ENCODE assay signal across 24 cellular contexts in genomic region chr6:116562614-116563013, GRCh38. TPM values are rescaled to one million over a fixed set of nuclear protein-coding genes. Genes with fewer than 3 reads are reported as not detected.
DNase-seq lines count a peak whose midpoint lies in the region; FAIRE-seq and TF ChIP-seq lines count a peak whose summit lies in the region.
"Had no signal": no experiment of that assay in that cellular context is flagged by ENCODE, and none has a peak within 500 bp of the region (broad histone marks: within the 10 kb centered on the region; RNA-seq: fewer than 3 reads in every experiment).

No MANE protein-coding gene starts in this region.

- FAIRE-seq in astrocyte (lab: Jason Lieb, UNC): no peak

- no peaks in the 10 kb centered on the region for H3K36me3 Mint-ChIP-seq in astrocyte (ENCODE audit: low read depth, unreplicated experiment)
- H3K36me3 Mint-ChIP-seq: CD8-positive, alpha-beta T cell had no signal

- peaks cover 3% of the 10 kb centered on the region for H3K27me3 Mint-ChIP-seq in astrocyte (ENCODE audit: low read depth, unreplicated experiment)

- H3K4me3 ChIP-seq in astrocyte (ENCODE audit: insufficient read depth, low read depth, low read length): no peak overlapping the region
- H3K4me3 ChIP-seq in smooth muscle cell: no peak overlapping the region
- no peak overlapping the region for H3K4me3 ChIP-seq in uterus
- H3K4me3 ChIP-seq: GM23338, mucosa of descending colon, tibial nerve had no signal

- H3K4me2 ChIP-seq in astrocyte (ENCODE audit: low read length) (no peak overlapping the region), smooth muscle cell (peak overlapping the region; percentile 41)
- H3K4me2 ChIP-seq: GM23338 had no signal

- no peak for TF ChIP-seq POLR2A in uterus (IDR thresholded peaks at IDR 0.05)

- no peak for TF ChIP-seq CTCF in astrocyte (IDR thresholded peaks at IDR 0.05; ENCODE audit: insufficient read depth, low read depth, low read length)
- TF ChIP-seq CTCF in smooth muscle cell (IDR thresholded peaks at IDR 0.05; ENCODE audit: borderline replicate concordance, insufficient read depth, poor library complexity, severe bottlenecking): no peak
- TF ChIP-seq CTCF in uterus (IDR thresholded peaks at IDR 0.05): no peak

- no peaks in the 10 kb centered on the region for H3K27me3 ChIP-seq in astrocyte (ENCODE audit: insufficient read depth, low read length)
- H3K27me3 ChIP-seq in smooth muscle cell (ENCODE audit: low read depth): no peaks in the 10 kb centered on the region
- H3K27me3 ChIP-seq in uterus: no peaks in the 10 kb centered on the region
- H3K27me3 ChIP-seq: tibial nerve had no signal

- H3K79me2 ChIP-seq in astrocyte (ENCODE audit: insufficient read depth, low read length) (no peaks in the 10 kb centered on the region), smooth muscle cell (ENCODE audit: low read depth) (no peaks in the 10 kb centered on the region)

- H3K9me3 ChIP-seq in astrocyte (ENCODE audit: insufficient read depth, low read depth, low read length): no peaks in the 10 kb centered on the region
- no peaks in the 10 kb centered on the region for H3K9me3 ChIP-seq in smooth muscle cell (replicated peaks; ENCODE audit: low read depth)
- H3K9me3 ChIP-seq in uterus: no peaks in the 10 kb centered on the region
- H3K9me3 ChIP-seq: mucosa of descending colon, tibial nerve had no signal

- DNase-seq in astrocyte (ENCODE audit: low read depth) (no peak), left kidney (ENCODE audit: low read depth, low spot score) (peak; percentile 15), smooth muscle cell (lab: John Stamatoyannopoulos, UW; ENCODE audit: unreplicated experiment) (no peak), NOMO-1 treated with DMSO at 0.1 percent for 48 hours (lab: John Stamatoyannopoulos, UW; ENCODE audit: unreplicated experiment) (no peak), uterus (no peak)
- DNase-seq: activated naive CD4-positive, alpha-beta T cell treated with anti-CD3 and anti-CD28 coated beads for 36 hours; activated T-cell treated with anti-CD3 and anti-CD28 coated beads, Interleukin-2, amount 50 U/mL, for 4 hours; anterior cingulate cortex; CD8-positive, alpha-beta T cell; DMS79 treated with DMSO at 0.1 percent for 48 hours; left cardiac atrium; mucosa of descending colon; NCI-H1417 treated with DMSO at 0.1 percent for 48 hours; NCI-H524 treated with DMSO at 0.1 percent for 48 hours; stimulated activated CD4-positive, alpha-beta T cell treated with anti-CD3 and anti-CD28 coated beads, Interleukin-4, amount 100 ng/mL, for 1 hour had no signal

- H3K27ac ChIP-seq in astrocyte (ENCODE audit: low read depth, low read length) (no peak overlapping the region), smooth muscle cell (ENCODE audit: low read depth) (no peak overlapping the region), uterus (no peak overlapping the region)
- H3K27ac ChIP-seq: HL-60, tibial nerve had no signal

- no peaks in the 10 kb centered on the region for H3F3A ChIP-seq in smooth muscle cell (ENCODE audit: low read depth)

- no peak overlapping the region for H3K4me3 Mint-ChIP-seq in astrocyte (ENCODE audit: unreplicated experiment)
- H3K4me3 Mint-ChIP-seq: activated naive CD4-positive, alpha-beta T cell treated with anti-CD3 and anti-CD28 coated beads for 36 hours; activated T-cell treated with anti-CD3 and anti-CD28 coated beads, Interleukin-2, amount 50 U/mL, for 4 hours; CD8-positive, alpha-beta T cell; central memory CD8-positive, alpha-beta T cell; GM23338; neural crest cell; stimulated activated naive CD8-positive, alpha-beta T cell treated with anti-CD3 and anti-CD28 coated beads, Interleukin-15, Interleukin-2, amounts not matched to agents 100 ng/mL and 50 ng/mL, for 24 hours had no signal

- H4K20me1 ChIP-seq in astrocyte (ENCODE audit: insufficient read depth, low read length) (no peaks in the 10 kb centered on the region), smooth muscle cell (ENCODE audit: low read depth) (no peaks in the 10 kb centered on the region)

- H2AFZ ChIP-seq in astrocyte (ENCODE audit: low read depth, low read length): peak overlapping the region; percentile 3
- peak overlapping the region; percentile 84 for H2AFZ ChIP-seq in smooth muscle cell (ENCODE audit: low read depth)
- H2AFZ ChIP-seq: GM23338 had no signal

- no peaks in the 10 kb centered on the region for H3K9me3 Mint-ChIP-seq in astrocyte (ENCODE audit: unreplicated experiment)
- H3K9me3 Mint-ChIP-seq: activated naive CD4-positive, alpha-beta T cell treated with anti-CD3 and anti-CD28 coated beads for 36 hours; activated T-cell treated with anti-CD3 and anti-CD28 coated beads, Interleukin-2, amount 50 U/mL, for 4 hours; CD8-positive, alpha-beta T cell; central memory CD8-positive, alpha-beta T cell; GM23338; neural crest cell; stimulated activated naive CD8-positive, alpha-beta T cell treated with anti-CD3 and anti-CD28 coated beads, Interleukin-15, Interleukin-2, amounts not matched to agents 100 ng/mL and 50 ng/mL, for 24 hours had no signal

- H3K4me1 Mint-ChIP-seq in astrocyte (ENCODE audit: low read depth, unreplicated experiment): peaks cover 8% of the 10 kb centered on the region
- H3K4me1 Mint-ChIP-seq: central memory CD8-positive, alpha-beta T cell; neural crest cell had no signal

- WGBS in smooth muscle cell (ENCODE audit: low lambda C conversion rate): 24% methylated on average over 3 of the region's 3 CpGs

- no peak overlapping the region for H3K9ac ChIP-seq in astrocyte (ENCODE audit: low read length)
- H3K9ac ChIP-seq in smooth muscle cell (ENCODE audit: low read depth): no peak overlapping the region

- peak overlapping the region; percentile 61 for H3K27ac Mint-ChIP-seq in astrocyte (ENCODE audit: unreplicated experiment)
- H3K27ac Mint-ChIP-seq: activated naive CD4-positive, alpha-beta T cell treated with anti-CD3 and anti-CD28 coated beads for 36 hours; CD8-positive, alpha-beta T cell; GM23338; stimulated activated naive CD8-positive, alpha-beta T cell treated with anti-CD3 and anti-CD28 coated beads, Interleukin-15, Interleukin-2, amounts not matched to agents 100 ng/mL and 50 ng/mL, for 24 hours had no signal

- H3K4me1 ChIP-seq in astrocyte (ENCODE audit: insufficient read depth, low read length) (peaks cover 15% of the 10 kb centered on the region), smooth muscle cell (ENCODE audit: low read depth) (no peaks in the 10 kb centered on the region), uterus (no peaks in the 10 kb centered on the region)
- H3K4me1 ChIP-seq: tibial nerve had no signal

- intact Hi-C loops in uterus (cut with DNase I; ENCODE audit: low total_unique reads): no loop called here

- H3K36me3 ChIP-seq in astrocyte (ENCODE audit: insufficient read depth, low read length): no peaks in the 10 kb centered on the region
- no peaks in the 10 kb centered on the region for H3K36me3 ChIP-seq in smooth muscle cell (ENCODE audit: low read depth)
- no peaks in the 10 kb centered on the region for H3K36me3 ChIP-seq in uterus
- H3K36me3 ChIP-seq: tibial nerve had no signal

RNA-seq across cellular contexts. Expression of gene RWDD1, which starts 8.7 kb away (rescaled TPM):
- 42.1 and 45.1 TPM in 2 replicates for total RNA-seq in astrocyte
- 58.5 and 69.4 TPM in 2 replicates for total RNA-seq in smooth muscle cell
- 64.0 and 66.1 TPM in 2 replicates for polyA plus RNA-seq in smooth muscle cell
- 100 to 1,000 TPM in 1 of 4 donors, 10 to 100 TPM in 3; 10.2 to 104 (median 36.1) TPM for total RNA-seq in uterus

RNA-seq across cellular contexts. Expression of gene CALHM4, which starts 9.1 kb away (rescaled TPM):
- total RNA-seq in astrocyte: 0.20 TPM in 1 of 2 replicates, not detected in the other
- not detected in 2 replicates for total RNA-seq in smooth muscle cell
- not detected in 2 replicates for polyA plus RNA-seq in smooth muscle cell
- not detected for total RNA-seq in uterus
- total RNA-seq: activated naive CD4-positive, alpha-beta T cell treated with anti-CD3 and anti-CD28 coated beads for 36 hours; activated T-cell treated with anti-CD3 and anti-CD28 coated beads, Interleukin-2, amount 50 U/mL, for 4 hours; CD8-positive, alpha-beta T cell; epithelial cell of proximal tubule; glomerular endothelial cell; GM23338; left cardiac atrium; MCF 10A; mucosa of descending colon; neural crest cell had no signal
- polyA plus RNA-seq: GM23338 had no signal

RNA-seq across cellular contexts. Expression of gene TRAPPC3L, which starts 17.1 kb away (rescaled TPM):
- total RNA-seq in astrocyte (not detected in 2 replicates), smooth muscle cell (not detected in 2 replicates), uterus (under 1 TPM in 1 of 4 donors, not detected in 3; 0.07 TPM)
- 0.11 TPM in 1 of 2 replicates, not detected in the other for polyA plus RNA-seq in smooth muscle cell
- total RNA-seq: activated naive CD4-positive, alpha-beta T cell treated with anti-CD3 and anti-CD28 coated beads for 36 hours; activated T-cell treated with anti-CD3 and anti-CD28 coated beads, Interleukin-2, amount 50 U/mL, for 4 hours; CD8-positive, alpha-beta T cell; epithelial cell of proximal tubule; glomerular endothelial cell; GM23338; MCF 10A; mucosa of descending colon; neural crest cell had no signal
- polyA plus RNA-seq: GM23338 had no signal

RNA-seq across cellular contexts. Expression of gene CALHM5, which starts 51.2 kb away (rescaled TPM):
- 1.8 and 1.9 TPM in 2 replicates for total RNA-seq in astrocyte
- total RNA-seq in smooth muscle cell: 3.9 and 4.8 TPM in 2 replicates
- 1.9 and 2.1 TPM in 2 replicates for polyA plus RNA-seq in smooth muscle cell
- 1 to 10 TPM; 1.8 to 2.9 (median 2.4) TPM for total RNA-seq in uterus
- total RNA-seq: activated naive CD4-positive, alpha-beta T cell treated with anti-CD3 and anti-CD28 coated beads for 36 hours; activated T-cell treated with anti-CD3 and anti-CD28 coated beads, Interleukin-2, amount 50 U/mL, for 4 hours; CD8-positive, alpha-beta T cell; MCF 10A had no signal

RNA-seq across cellular contexts. Expression of gene RSPH4A, which starts 53.7 kb away (rescaled TPM):
- 0.48 and 0.72 TPM in 2 replicates for total RNA-seq in astrocyte
- total RNA-seq in smooth muscle cell: 0.22 and 0.49 TPM in 2 replicates
- 0.24 TPM in 1 of 2 replicates, not detected in the other for polyA plus RNA-seq in smooth muscle cell
- total RNA-seq in uterus: 10 to 100 TPM in 1 of 4 donors, 1 to 10 TPM in 2, under 1 TPM in 1; 0.51 to 15.9 (median 5.4) TPM
- total RNA-seq: activated naive CD4-positive, alpha-beta T cell treated with anti-CD3 and anti-CD28 coated beads for 36 hours; epithelial cell of proximal tubule; MCF 10A had no signal
